In the genomic region with DNA sequence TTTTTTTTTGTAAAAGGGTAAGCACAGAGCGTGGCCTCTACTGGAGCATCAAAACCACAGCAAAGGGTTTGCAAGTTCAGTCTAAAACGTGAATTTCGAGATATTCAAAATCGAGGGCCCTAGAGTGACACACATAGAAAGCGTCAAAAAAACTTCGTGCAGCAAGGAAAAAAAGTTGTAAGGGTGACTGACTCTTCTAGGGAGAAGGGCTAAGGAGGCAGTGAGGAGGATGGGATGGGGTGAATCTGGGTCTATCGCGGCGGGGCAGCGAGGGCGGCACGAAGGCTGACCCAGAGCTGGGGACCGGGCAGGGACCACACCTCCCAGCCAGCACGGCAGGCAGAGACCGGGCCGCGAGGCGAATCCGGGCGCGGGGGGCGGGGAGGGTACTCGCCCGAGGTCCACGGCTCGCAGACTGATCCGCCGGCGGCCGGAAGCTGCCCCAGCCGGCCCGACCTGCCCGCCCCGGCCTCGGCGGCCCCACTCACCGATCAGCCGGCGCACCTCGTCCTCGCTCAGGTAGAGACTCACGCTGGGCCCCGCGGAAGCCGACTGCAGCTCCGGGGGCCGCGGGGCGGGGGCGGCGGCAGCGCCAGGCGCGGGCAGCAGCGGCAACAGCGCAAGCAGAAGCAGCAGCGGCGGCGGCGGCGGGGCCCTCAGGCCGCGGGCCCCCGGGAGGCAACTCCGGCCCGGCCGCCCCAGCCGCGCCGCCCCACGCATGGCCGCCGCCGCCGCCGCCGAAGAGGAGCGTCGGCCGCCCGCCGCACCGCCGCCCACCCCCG, we compare ENCODE assay signal across 2 cellular contexts.
TF ChIP-seq lines count a peak whose summit lies in the region.

No MANE protein-coding gene starts in this region.

TF ChIP-seq in Ishikawa, 13 proteins besides CTCF, POLR2A, EP300 and RAD21 (continued from another document):
- TF ChIP-seq TAF1 (IDR thresholded peaks at IDR 0.05; ENCODE audit: low read depth), result no peak

TF ChIP-seq in WTC11, 78 proteins besides CTCF, POLR2A, EP300 and RAD21 (continued from another document):
- TF ChIP-seq, protein P1, sequence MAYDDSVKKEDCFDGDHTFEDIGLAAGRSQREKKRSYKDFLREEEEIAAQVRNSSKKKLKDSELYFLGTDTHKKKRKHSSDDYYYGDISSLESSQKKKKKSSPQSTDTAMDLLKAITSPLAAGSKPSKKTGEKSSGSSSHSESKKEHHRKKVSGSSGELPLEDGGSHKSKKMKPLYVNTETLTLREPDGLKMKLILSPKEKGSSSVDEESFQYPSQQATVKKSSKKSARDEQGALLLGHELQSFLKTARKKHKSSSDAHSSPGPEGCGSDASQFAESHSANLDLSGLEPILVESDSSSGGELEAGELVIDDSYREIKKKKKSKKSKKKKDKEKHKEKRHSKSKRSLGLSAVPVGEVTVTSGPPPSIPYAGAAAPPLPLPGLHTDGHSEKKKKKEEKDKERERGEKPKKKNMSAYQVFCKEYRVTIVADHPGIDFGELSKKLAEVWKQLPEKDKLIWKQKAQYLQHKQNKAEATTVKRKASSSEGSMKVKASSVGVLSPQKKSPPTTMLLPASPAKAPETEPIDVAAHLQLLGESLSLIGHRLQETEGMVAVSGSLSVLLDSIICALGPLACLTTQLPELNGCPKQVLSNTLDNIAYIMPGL (CRISPR knock-in tag; IDR thresholded peaks at IDR 0.05), result peak; percentile 60; the same call in 1 of the 2 replicates
- peak; percentile 1; the same call in 1 of the 2 replicates for TF ChIP-seq KAT7 (CRISPR knock-in tag; IDR thresholded peaks at IDR 0.05; ENCODE audit: borderline replicate concordance)
- TF ChIP-seq, protein P2, sequence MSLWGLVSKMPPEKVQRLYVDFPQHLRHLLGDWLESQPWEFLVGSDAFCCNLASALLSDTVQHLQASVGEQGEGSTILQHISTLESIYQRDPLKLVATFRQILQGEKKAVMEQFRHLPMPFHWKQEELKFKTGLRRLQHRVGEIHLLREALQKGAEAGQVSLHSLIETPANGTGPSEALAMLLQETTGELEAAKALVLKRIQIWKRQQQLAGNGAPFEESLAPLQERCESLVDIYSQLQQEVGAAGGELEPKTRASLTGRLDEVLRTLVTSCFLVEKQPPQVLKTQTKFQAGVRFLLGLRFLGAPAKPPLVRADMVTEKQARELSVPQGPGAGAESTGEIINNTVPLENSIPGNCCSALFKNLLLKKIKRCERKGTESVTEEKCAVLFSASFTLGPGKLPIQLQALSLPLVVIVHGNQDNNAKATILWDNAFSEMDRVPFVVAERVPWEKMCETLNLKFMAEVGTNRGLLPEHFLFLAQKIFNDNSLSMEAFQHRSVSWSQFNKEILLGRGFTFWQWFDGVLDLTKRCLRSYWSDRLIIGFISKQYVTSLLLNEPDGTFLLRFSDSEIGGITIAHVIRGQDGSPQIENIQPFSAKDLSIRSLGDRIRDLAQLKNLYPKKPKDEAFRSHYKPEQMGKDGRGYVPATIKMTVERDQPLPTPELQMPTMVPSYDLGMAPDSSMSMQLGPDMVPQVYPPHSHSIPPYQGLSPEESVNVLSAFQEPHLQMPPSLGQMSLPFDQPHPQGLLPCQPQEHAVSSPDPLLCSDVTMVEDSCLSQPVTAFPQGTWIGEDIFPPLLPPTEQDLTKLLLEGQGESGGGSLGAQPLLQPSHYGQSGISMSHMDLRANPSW (CRISPR knock-in tag; conservative IDR thresholded peaks at IDR 0.05; ENCODE audit: low read depth), result no peak
TF ChIP-seq in WTC11: peak in this region for 7.
